In genomic region chr1:23463286-23463685, GRCh38 we compare ENCODE assay signal across 20 cellular contexts.
"Had no signal": no experiment of that assay in that cellular context is flagged by ENCODE, and none has a peak within 500 bp of the region (broad histone marks: within the 10 kb centered on the region; RNA-seq: fewer than 3 reads in every experiment).

No MANE protein-coding gene starts in this region.

- H3K27ac ChIP-seq: coronary artery, dorsolateral prefrontal cortex, esophagus muscularis mucosa, gastrocnemius medialis, heart right ventricle, left lung, lower lobe of right lung had no signal

- ATAC-seq: gastrocnemius medialis; heart right ventricle; left lung; left ventricle myocardium superior; lower lobe of right lung; naive thymus-derived CD4-positive, alpha-beta T cell had no signal

- H3K27me3 ChIP-seq: dorsolateral prefrontal cortex, esophagus muscularis mucosa, gastrocnemius medialis, heart right ventricle, left lung had no signal

- H3K9me3 ChIP-seq: esophagus muscularis mucosa, gastrocnemius medialis, heart right ventricle, left lung, lower lobe of right lung had no signal

- H3K4me3 ChIP-seq: coronary artery, dorsolateral prefrontal cortex, esophagus muscularis mucosa, gastrocnemius medialis, heart right ventricle, left lung, lower lobe of right lung had no signal

- H3K4me1 ChIP-seq: left lung, lower lobe of right lung had no signal

- DNase-seq: dermis blood vessel endothelial cell; dorsolateral prefrontal cortex; effector CD4-positive, alpha-beta T cell; effector memory CD4-positive, alpha-beta T cell; foreskin fibroblast; foreskin melanocyte; gastrocnemius medialis; glutamatergic neuron; head of caudate nucleus; heart right ventricle; hippocampal formation; left cardiac atrium; left lung; left ventricle myocardium superior; lower lobe of right lung; mesendoderm; midbrain; naive thymus-derived CD4-positive, alpha-beta T cell had no signal

- H3K36me3 ChIP-seq: gastrocnemius medialis, left lung, lower lobe of right lung had no signal
